Comparison of ENCODE assay signal across 17 cellular contexts in the genomic region with DNA sequence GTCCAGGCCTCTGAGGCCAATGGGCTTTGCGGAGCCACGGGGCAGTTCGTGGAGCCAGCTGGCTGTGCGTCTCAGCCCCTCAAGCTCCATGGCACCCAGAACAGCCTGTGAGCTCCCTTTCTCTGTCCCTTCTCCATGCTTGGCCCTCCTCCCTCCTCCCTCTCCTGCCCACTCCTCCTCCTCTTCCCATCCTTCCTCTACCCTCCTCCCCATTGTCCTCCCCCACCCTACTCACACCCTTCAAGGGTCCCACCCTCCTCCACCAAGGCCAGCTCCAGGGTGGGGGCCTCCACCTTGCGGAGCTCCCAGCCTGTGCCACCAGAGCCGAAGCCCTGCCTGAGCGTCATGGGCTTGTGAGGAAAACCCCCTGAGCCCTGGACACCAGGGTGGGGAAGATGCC.
DNase-seq lines count a peak whose midpoint lies in the region; ATAC-seq, FAIRE-seq and TF ChIP-seq lines count a peak whose summit lies in the region.
"Had no signal": no experiment of that assay in that cellular context is flagged by ENCODE, and none has a peak within 500 bp of the region (broad histone marks: within the 10 kb centered on the region; RNA-seq: fewer than 3 reads in every experiment).

No MANE protein-coding gene starts in this region.

- intact Hi-C loops in K562 (cut with micrococcal nuclease) (no loop called here), kidney (cut with DNase I) (no loop called here)

- peak overlapping the region in 1 of 2 donors; percentile 74 for H3K4me3 Mint-ChIP-seq in stimulated activated naive CD8-positive, alpha-beta T cell treated with anti-CD3 and anti-CD28 coated beads, Interleukin-15, amount 100 ng/mL, for 72 hours
- H3K4me3 Mint-ChIP-seq in activated naive CD8-positive, alpha-beta T cell treated with anti-CD3 and anti-CD28 coated beads for 36 hours = no peak overlapping the region
- H3K4me3 Mint-ChIP-seq: CD8-positive, alpha-beta T cell; H9 had no signal

- H4K20me1 ChIP-seq in K562 (replicated peaks; ENCODE audit: control insufficient read depth, insufficient read depth, low read length) = peaks cover 3% of the 10 kb centered on the region

- POLR2A ChIA-PET in K562 (lab: Yijun Ruan, JAX) = no interaction called here

- H3K9ac ChIP-seq in K562 (ENCODE audit: insufficient read depth in 1 of 2, low read depth in 2 of 2, low read length in 2 of 2) (no peak overlapping the region), kidney (ENCODE audit: low read length in 2 of 2) (no peak overlapping the region)

- H3K27ac ChIP-seq in K562 (ENCODE audit: extremely low read depth, low read depth, low read length) (no peak overlapping the region), kidney (ENCODE audit: low read depth in 2 of 2, low read length in 2 of 2) (no peak overlapping the region)
- H3K27ac ChIP-seq: A549, C4-2B, HL-60 had no signal

- in situ Hi-C loops in K562 (cut with MboI) = no loop called here

- BruUV-seq in K562 (replicated peaks; lab: Mats Ljungman, UMichigan) = no TSS peak

- DNase-seq in stimulated activated naive CD8-positive, alpha-beta T cell treated with anti-CD3 and anti-CD28 coated beads, Interleukin-15, amount 100 ng/mL, for 72 hours = no peak
- DNase-seq in stimulated activated naive CD8-positive, alpha-beta T cell treated with anti-CD3 and anti-CD28 coated beads, Interleukin-15, Interleukin-2, amounts not matched to agents 100 U/mL and 50 U/mL, for 24 hours = no peak
- DNase-seq in K562 (ENCODE audit: extremely low read depth in 1 of 4, low spot score in 3 of 4) (no peak), kidney (peak; percentile 71), CD1c-positive myeloid dendritic cell (ENCODE audit: extremely low spot score) (no peak)
- no peak for DNase-seq in activated naive CD8-positive, alpha-beta T cell treated with anti-CD3 and anti-CD28 coated beads for 36 hours
- DNase-seq: BE2C, GF-D8, GOT3, H9 had no signal

- no peaks in the 10 kb centered on the region for H3K36me3 Mint-ChIP-seq in activated naive CD8-positive, alpha-beta T cell treated with anti-CD3 and anti-CD28 coated beads for 36 hours
- H3K36me3 Mint-ChIP-seq: CD8-positive, alpha-beta T cell had no signal

- no peaks in the 10 kb centered on the region for H3K9me3 Mint-ChIP-seq in stimulated activated naive CD8-positive, alpha-beta T cell treated with anti-CD3 and anti-CD28 coated beads, Interleukin-15, amount 100 ng/mL, for 72 hours
- no peaks in the 10 kb centered on the region for H3K9me3 Mint-ChIP-seq in activated naive CD8-positive, alpha-beta T cell treated with anti-CD3 and anti-CD28 coated beads for 36 hours
- H3K9me3 Mint-ChIP-seq: CD8-positive, alpha-beta T cell; H9 had no signal

- no peaks in the 10 kb centered on the region for H3K9me3 ChIP-seq in K562 (replicated peaks; ENCODE audit: control insufficient read depth, insufficient read depth, low read depth, low read length)
- no peaks in the 10 kb centered on the region for H3K9me3 ChIP-seq in kidney (ENCODE audit: control insufficient read depth in 1 of 2, low read length in 2 of 2)
- H3K9me3 ChIP-seq: A549, BE2C, Caco-2 had no signal

- peak overlapping the region; percentile 46 to 86 for H3K27ac Mint-ChIP-seq in stimulated activated naive CD8-positive, alpha-beta T cell treated with anti-CD3 and anti-CD28 coated beads, Interleukin-15, amount 100 ng/mL, for 72 hours
- no peak overlapping the region for H3K27ac Mint-ChIP-seq in activated naive CD8-positive, alpha-beta T cell treated with anti-CD3 and anti-CD28 coated beads for 36 hours
- H3K27ac Mint-ChIP-seq: CD8-positive, alpha-beta T cell; H9 had no signal

- peaks cover 46 to 83% of the 10 kb centered on the region in 2 experiments for H3K27me3 ChIP-seq in K562 (ENCODE audit: control insufficient read depth in 2 of 2, insufficient read depth in 2 of 2, low read length in 2 of 2)
- H3K27me3 ChIP-seq: BE2C had no signal

- H3K4me2 ChIP-seq in K562 (ENCODE audit: insufficient read depth, low read length) = no peak overlapping the region
- H3K4me2 ChIP-seq: A549 had no signal

- H3K27me3 Mint-ChIP-seq in stimulated activated naive CD8-positive, alpha-beta T cell treated with anti-CD3 and anti-CD28 coated beads, Interleukin-15, amount 100 ng/mL, for 72 hours = peaks cover 31% of the 10 kb centered on the region
- peaks cover 9% of the 10 kb centered on the region for H3K27me3 Mint-ChIP-seq in activated naive CD8-positive, alpha-beta T cell treated with anti-CD3 and anti-CD28 coated beads for 36 hours

- H3K36me3 ChIP-seq in K562 (ENCODE audit: control insufficient read depth, insufficient read depth, low read length) (no peaks in the 10 kb centered on the region), kidney (ENCODE audit: control insufficient read depth in 1 of 2, insufficient read depth in 2 of 2, low read length in 2 of 2) (no peaks in the 10 kb centered on the region)
- H3K36me3 ChIP-seq: BE2C had no signal

- no peak overlapping the region for H2AFZ ChIP-seq in K562 (ENCODE audit: low read depth, low read length)

- no peak for TF ChIP-seq POLR2A in K562 (conservative IDR thresholded peaks at IDR 0.05)

- no peak for TF ChIP-seq EP300 in K562 (IDR thresholded peaks at IDR 0.05; ENCODE audit: low read length)

- no peaks in the 10 kb centered on the region for H3K79me2 ChIP-seq in K562 (ENCODE audit: control insufficient read depth, insufficient read depth, low read length)

- peaks cover 0 to 8% of the 10 kb centered on the region in 2 experiments; a peak in 2 of 5 replicates for H3K4me1 ChIP-seq in K562 (replicated peaks in 1 of 2; ENCODE audit: control insufficient read depth in 2 of 2, insufficient read depth in 2 of 2, low read length in 2 of 2)
- peaks cover 0 to 4% of the 10 kb centered on the region in 2 donors for H3K4me1 ChIP-seq in kidney (ENCODE audit: control insufficient read depth in 1 of 2, insufficient read depth in 1 of 2, low read depth in 1 of 2, low read length in 2 of 2)
- H3K4me1 ChIP-seq: A549, BE2C had no signal

- no peaks in the 10 kb centered on the region for H3K9me1 ChIP-seq in K562 (ENCODE audit: control insufficient read depth, insufficient read depth, low read length)

- H3K4me3 ChIP-seq in K562 = no peak overlapping the region
- no peak overlapping the region for H3K4me3 ChIP-seq in kidney (ENCODE audit: low read length in 2 of 2)
- H3K4me3 ChIP-seq: A549 had no signal

- CTCF ChIA-PET in K562 (lab: Yijun Ruan, JAX; ENCODE audit: low intra/inter-chr PET ratio) = no interaction called here

- 3% methylated on average over 5 of the region's 7 CpGs for WGBS in K562 (ENCODE audit: insufficient coverage, low coverage, missing lambda C conversion rate)

- ATAC-seq in stimulated activated naive CD8-positive, alpha-beta T cell treated with anti-CD3 and anti-CD28 coated beads, Interleukin-15, amount 100 ng/mL, for 72 hours = peak; percentile 46
- ATAC-seq in stimulated activated naive CD8-positive, alpha-beta T cell treated with anti-CD3 and anti-CD28 coated beads, Interleukin-15, Interleukin-2, amounts not matched to agents 100 U/mL and 50 U/mL, for 24 hours = no peak
- ATAC-seq in K562 = no peak
- no peak for ATAC-seq in activated CD4-positive, CD25-positive, alpha-beta regulatory T cell treated with anti-CD3 and anti-CD28 coated beads, Interleukin-2, amount 50 U/mL, for 24 hours
- ATAC-seq: A549; CD8-positive, alpha-beta T cell had no signal

- H3K4me1 Mint-ChIP-seq in stimulated activated naive CD8-positive, alpha-beta T cell treated with anti-CD3 and anti-CD28 coated beads, Interleukin-15, amount 100 ng/mL, for 72 hours = peaks cover 13% of the 10 kb centered on the region
- H3K4me1 Mint-ChIP-seq in activated naive CD8-positive, alpha-beta T cell treated with anti-CD3 and anti-CD28 coated beads for 36 hours = peaks cover 13% of the 10 kb centered on the region
- H3K4me1 Mint-ChIP-seq: H9 had no signal

- no peak for TF ChIP-seq CTCF in K562 (IDR thresholded peaks at IDR 0.05 in 2 of 3, conservative IDR thresholded peaks at IDR 0.05 in 1 of 3; ENCODE audit: insufficient read depth in 2 of 3, low read depth in 1 of 3, low read length in 3 of 3)
- TF ChIP-seq CTCF in kidney (IDR thresholded peaks at IDR 0.05; ENCODE audit: borderline replicate concordance, extremely low read depth, insufficient read depth) = no peak

- FAIRE-seq in K562 (lab: Jason Lieb, UNC) = no peak
- FAIRE-seq in kidney (lab: Jason Lieb, UNC) = no peak
- FAIRE-seq: A549, GM19239 had no signal

- TF ChIP-seq RAD21 in K562 (CRISPR knock-in tag; conservative IDR thresholded peaks at IDR 0.05 in 1 of 2, IDR thresholded peaks at IDR 0.05 in 1 of 2) = no peak

TF ChIP-seq in K562, 482 proteins besides CTCF, POLR2A, EP300 and RAD21:
- TF ChIP-seq, protein P1, sequence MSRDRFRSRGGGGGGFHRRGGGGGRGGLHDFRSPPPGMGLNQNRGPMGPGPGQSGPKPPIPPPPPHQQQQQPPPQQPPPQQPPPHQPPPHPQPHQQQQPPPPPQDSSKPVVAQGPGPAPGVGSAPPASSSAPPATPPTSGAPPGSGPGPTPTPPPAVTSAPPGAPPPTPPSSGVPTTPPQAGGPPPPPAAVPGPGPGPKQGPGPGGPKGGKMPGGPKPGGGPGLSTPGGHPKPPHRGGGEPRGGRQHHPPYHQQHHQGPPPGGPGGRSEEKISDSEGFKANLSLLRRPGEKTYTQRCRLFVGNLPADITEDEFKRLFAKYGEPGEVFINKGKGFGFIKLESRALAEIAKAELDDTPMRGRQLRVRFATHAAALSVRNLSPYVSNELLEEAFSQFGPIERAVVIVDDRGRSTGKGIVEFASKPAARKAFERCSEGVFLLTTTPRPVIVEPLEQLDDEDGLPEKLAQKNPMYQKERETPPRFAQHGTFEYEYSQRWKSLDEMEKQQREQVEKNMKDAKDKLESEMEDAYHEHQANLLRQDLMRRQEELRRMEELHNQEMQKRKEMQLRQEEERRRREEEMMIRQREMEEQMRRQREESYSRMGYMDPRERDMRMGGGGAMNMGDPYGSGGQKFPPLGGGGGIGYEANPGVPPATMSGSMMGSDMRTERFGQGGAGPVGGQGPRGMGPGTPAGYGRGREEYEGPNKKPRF (IDR thresholded peaks at IDR 0.05; ENCODE audit: low read depth, low read length) = no peak
- peak; percentile 62; the same call in 1 of the 2 replicates for TF ChIP-seq ZNF263 (CRISPR knock-in tag; IDR thresholded peaks at IDR 0.05; ENCODE audit: borderline replicate concordance)
TF ChIP-seq in K562: peak in this region for 1.
